In the genomic region with DNA sequence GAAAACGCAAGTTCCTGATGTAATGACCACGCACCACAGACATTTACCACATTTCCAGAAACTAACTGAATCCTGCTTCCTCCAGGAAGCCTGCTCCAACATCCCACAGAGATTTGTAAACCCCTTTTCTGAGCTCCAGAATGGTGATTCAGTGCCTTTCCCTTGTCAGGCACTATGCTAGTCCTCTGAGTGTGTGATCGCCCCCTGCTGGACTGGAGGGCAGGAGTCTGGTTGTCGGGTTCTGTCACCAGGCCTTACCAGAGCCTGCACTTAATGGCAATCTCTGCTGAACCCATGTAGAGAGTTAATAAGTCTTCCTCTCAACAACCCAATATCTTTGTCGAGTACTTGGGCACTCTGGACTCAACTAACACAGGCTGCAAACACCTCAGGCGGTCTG, we compare ENCODE assay signal across 9 cellular contexts.
A peak's percentile ranks its signal among the peaks of the same experiment; 100 is the strongest.
DNase-seq lines count a peak whose midpoint lies in the region; ATAC-seq, FAIRE-seq and TF ChIP-seq lines count a peak whose summit lies in the region.
"Had no signal": no experiment of that assay in that cellular context is flagged by ENCODE, and none has a peak within 500 bp of the region (broad histone marks: within the 10 kb centered on the region; RNA-seq: fewer than 3 reads in every experiment).

No MANE protein-coding gene starts in this region.

- peak; percentile 44 for TF ChIP-seq CTCF in GM12873 (IDR thresholded peaks at IDR 0.05; ENCODE audit: insufficient read depth, low read depth, low read length, missing control alignments)
- 0 out of 2 replicates have a peak, but pooled peaks have one; percentile 2 for TF ChIP-seq CTCF in LNCaP clone FGC (IDR thresholded peaks at IDR 0.05; ENCODE audit: control insufficient read depth, extremely low read depth, insufficient read depth)
- peak; percentile 25 for TF ChIP-seq CTCF in retinal pigment epithelial cell (conservative IDR thresholded peaks at IDR 0.05; ENCODE audit: low read depth, low read length)

- no peak for FAIRE-seq in HTR-8/SVneo (lab: Jason Lieb, UNC)

- DNase-seq in LNCaP clone FGC (ENCODE audit: low read depth) (no peak), retinal pigment epithelial cell (ENCODE audit: low read depth) (no peak), HTR-8/SVneo (ENCODE audit: insufficient read length, low spot score) (no peak), ACHN (no peak), NCI-H2081 (lab: John Stamatoyannopoulos, UW) (no peak)
- peak; percentile 70 for DNase-seq in activated CD8-positive, alpha-beta memory T cell treated with anti-CD3 and anti-CD28 coated beads, Interleukin-2, amount 50 U/mL, for 4 hours
- DNase-seq: heart right ventricle had no signal

- H3K4me3 ChIP-seq in LNCaP clone FGC (ENCODE audit: low read depth, low read length) (no peak overlapping the region), retinal pigment epithelial cell (ENCODE audit: low read length) (no peak overlapping the region)
- H3K4me3 ChIP-seq: heart right ventricle had no signal

- no peak for ATAC-seq in GM21390 (IDR thresholded peaks at IDR 0.05; ENCODE audit: unreplicated experiment)
- ATAC-seq: heart right ventricle had no signal

- in situ Hi-C loops in ACHN (cut with HindIII; ENCODE audit: low pct_ligation_motif_present, low pct_unique_long_range_greater_than_20kb, low sequenced_read_pairs): no loop called here
